11 cellular contexts compared by ENCODE assay signal in genomic region chr11:122020902-122021301, GRCh38.
DNase-seq lines count a peak whose midpoint lies in the region; ATAC-seq and TF ChIP-seq lines count a peak whose summit lies in the region.
"Had no signal": no experiment of that assay in that cellular context is flagged by ENCODE, and none has a peak within 500 bp of the region (broad histone marks: within the 10 kb centered on the region; RNA-seq: fewer than 3 reads in every experiment).

No MANE protein-coding gene starts in this region.

- ATAC-seq in GM19455 (IDR thresholded peaks at IDR 0.05; ENCODE audit: unreplicated experiment) (no peak), HG03469 (IDR thresholded peaks at IDR 0.05; ENCODE audit: unreplicated experiment) (no peak)
- ATAC-seq: stimulated activated memory B cell treated with anti-CD40 and anti-IgM and Interleukin-4, amounts not matched to agents 10 μg/mL and 1 μg/mL and 100 μg/mL, for 72 hours had no signal

- H3K27me3 ChIP-seq in dorsolateral prefrontal cortex (no peaks in the 10 kb centered on the region), osteoblast (ENCODE audit: insufficient read depth, low read length) (no peaks in the 10 kb centered on the region)
- H3K27me3 ChIP-seq: colonic mucosa, SJSA1 had no signal

- DNase-seq in EL (peak; percentile 49), NCI-H1105 treated with DMSO at 0.1 percent for 48 hours (lab: John Stamatoyannopoulos, UW) (peak; percentile 23), dorsolateral prefrontal cortex (no peak), osteoblast (ENCODE audit: insufficient read length, low spot score, missing footprints) (no peak), T-helper 9 cell (no peak), medulla oblongata (ENCODE audit: extremely low spot score) (no peak)
- DNase-seq: colonic mucosa had no signal

- H3K27ac ChIP-seq in dorsolateral prefrontal cortex (no peak overlapping the region), osteoblast (ENCODE audit: low read depth, low read length) (no peak overlapping the region)
- H3K27ac ChIP-seq: colonic mucosa, SJSA1 had no signal

- TF ChIP-seq CTCF in dorsolateral prefrontal cortex (IDR thresholded peaks at IDR 0.05 in 54 of 56, conservative IDR thresholded peaks at IDR 0.05 in 2 of 56; ENCODE audit: low read depth in 1 of 56, partially characterized antibody in 56 of 56) = peak in 55 of 56 donors; percentile 29 to 70 (median 54)
- TF ChIP-seq CTCF in osteoblast (IDR thresholded peaks at IDR 0.05; ENCODE audit: extremely low read depth, low read depth, low read length) = peak; percentile 48

- intact Hi-C loops in dorsolateral prefrontal cortex (cut with DNase I) = loop anchor here (5.0 to 10.0 kb wide), 5 partner anchors 81 to 484 kb away; no protein-coding TSS in a partner anchor

- H3K4me1 ChIP-seq in osteoblast (ENCODE audit: insufficient read depth, low read length) = no peaks in the 10 kb centered on the region
- H3K4me1 ChIP-seq: colonic mucosa, SJSA1 had no signal

- H3K36me3 ChIP-seq in osteoblast (ENCODE audit: insufficient read depth, low read length) = no peaks in the 10 kb centered on the region
- H3K36me3 ChIP-seq: colonic mucosa, SJSA1 had no signal

- H4K20me1 ChIP-seq in osteoblast (ENCODE audit: insufficient read depth, low read length) = no peaks in the 10 kb centered on the region

- H3K4me3 ChIP-seq in dorsolateral prefrontal cortex (no peak overlapping the region), osteoblast (ENCODE audit: insufficient read depth, low read length) (no peak overlapping the region)
- H3K4me3 ChIP-seq: colonic mucosa, SJSA1 had no signal

- no peak overlapping the region for H2AFZ ChIP-seq in osteoblast (ENCODE audit: low read length)

- H3K79me2 ChIP-seq in osteoblast (ENCODE audit: insufficient read depth, low read length) = no peaks in the 10 kb centered on the region

- H3K9me3 ChIP-seq in osteoblast (ENCODE audit: low read depth, low read length) = no peaks in the 10 kb centered on the region
- H3K9me3 ChIP-seq: colonic mucosa, SJSA1 had no signal

- H3K4me2 ChIP-seq in osteoblast (ENCODE audit: insufficient read depth, low read length) = no peak overlapping the region

Comparison
In these comparisons a context has a peak if more than half of its experiments do, and no peak if none do; other contexts are left out.
1. DNase-seq: peak in EL (single experiment) and NCI-H1105 treated with DMSO at 0.1 percent for 48 hours (single experiment); none in dorsolateral prefrontal cortex (0 of 10), osteoblast (single experiment), T-helper 9 cell (single experiment) and medulla oblongata (single experiment).